11 cellular contexts compared by ENCODE assay signal in genomic region chr9:134976403-134976802, GRCh38. TPM values are rescaled to one million over a fixed set of nuclear protein-coding genes. Genes with fewer than 3 reads are reported as not detected.
"Had no signal": no experiment of that assay in that cellular context is flagged by ENCODE, and none has a peak within 500 bp of the region (broad histone marks: within the 10 kb centered on the region; RNA-seq: fewer than 3 reads in every experiment).

No MANE protein-coding gene starts in this region.

- H3K36me3 ChIP-seq: HAP-1 had no signal

- H3K9ac ChIP-seq: GM23248, KMS-11 had no signal

- H3K4me2 ChIP-seq: KMS-11 had no signal

- H2AFZ ChIP-seq: GM23248 had no signal

- H3K27ac ChIP-seq: GM23248, HL-60, KMS-11 had no signal

- H3K4me3 ChIP-seq: GM23248, HAP-1 had no signal

- H3K9me3 Mint-ChIP-seq: HFFc6 had no signal

- H3K27ac Mint-ChIP-seq: HFFc6 had no signal

- H3K4me3 Mint-ChIP-seq: HFFc6 had no signal

- H3K4me1 ChIP-seq: HAP-1 had no signal

- ATAC-seq: HCT116 had no signal

- DNase-seq: GM23248, H7, HFFc6, IMR-90, KBM-7 had no signal

RNA-seq across cellular contexts. Expression of gene FCN1, which starts 58.7 kb away (rescaled TPM):
- total RNA-seq: GM23248, H4, H7, HFFc6, HT1080, IMR-90 had no signal
- polyA plus RNA-seq: GM23248, IMR-90 had no signal
